ENCODE assay signal across 16 cellular contexts in the genomic region with DNA sequence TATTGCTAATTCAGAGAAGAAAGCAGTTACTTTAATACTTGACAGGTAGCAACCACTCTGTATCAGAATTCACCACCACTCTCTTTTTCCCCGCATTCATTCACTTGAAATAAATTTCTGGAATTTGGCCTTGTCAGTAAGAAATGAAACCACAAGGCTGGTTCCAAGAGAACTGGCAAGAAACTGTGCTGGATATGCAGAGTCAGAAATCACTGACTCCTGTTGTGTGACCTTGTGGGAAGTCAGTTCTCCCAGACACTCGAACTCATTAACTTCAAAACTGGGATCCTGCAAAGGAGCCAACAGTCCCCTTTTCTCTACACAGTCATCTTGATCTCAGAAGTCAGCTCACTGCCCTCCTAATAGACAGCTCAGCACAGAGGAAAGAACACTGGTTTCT.
DNase-seq lines count a peak whose midpoint lies in the region; ATAC-seq, FAIRE-seq and TF ChIP-seq lines count a peak whose summit lies in the region.
"Had no signal": no experiment of that assay in that cellular context is flagged by ENCODE, and none has a peak within 500 bp of the region (broad histone marks: within the 10 kb centered on the region; RNA-seq: fewer than 3 reads in every experiment).

No MANE protein-coding gene starts in this region.

- no peaks in the 10 kb centered on the region for H3K4me1 ChIP-seq in small intestine (ENCODE audit: control insufficient read depth in 2 of 2, insufficient read depth in 1 of 2, low read depth in 1 of 2, low read length in 1 of 2)
- H3K4me1 ChIP-seq: SJSA1 had no signal

- H3K4me3 ChIP-seq in choroid plexus epithelial cell (ENCODE audit: low read depth, low read length): no peak overlapping the region
- no peak overlapping the region for H3K4me3 ChIP-seq in small intestine (ENCODE audit: low read depth in 1 of 2, low read length in 2 of 2)
- H3K4me3 ChIP-seq: GM23248, SJSA1 had no signal

- intact Hi-C loops in left cardiac atrium (cut with DNase I): no loop called here

- TF ChIP-seq CTCF in choroid plexus epithelial cell (conservative IDR thresholded peaks at IDR 0.05; ENCODE audit: low read depth, low read length) (no peak), neural crest cell (conservative IDR thresholded peaks at IDR 0.05) (no peak)

- H3K9me3 ChIP-seq in small intestine (ENCODE audit: control insufficient read depth, low read depth): no peaks in the 10 kb centered on the region
- H3K9me3 ChIP-seq: SJSA1 had no signal

- no peaks in the 10 kb centered on the region for H3K27me3 ChIP-seq in small intestine (ENCODE audit: control insufficient read depth in 2 of 2, insufficient read depth in 2 of 2, low read length in 2 of 2)
- H3K27me3 ChIP-seq: SJSA1 had no signal

- H3K27ac ChIP-seq in small intestine (ENCODE audit: low read depth in 1 of 2, low read length in 1 of 2): no peak overlapping the region
- H3K27ac ChIP-seq: GM23248, SJSA1 had no signal

- H3K4me3 Mint-ChIP-seq in neural crest cell: no peak overlapping the region

- peak; percentile 80 for DNase-seq in RCC 7860 (ENCODE audit: low spot score)
- peak; percentile 72 for DNase-seq in choroid plexus epithelial cell (ENCODE audit: low read depth)
- DNase-seq in neural crest cell (ENCODE audit: low read depth, low spot score): no peak
- DNase-seq in left cardiac atrium: no peak
- DNase-seq in KBM-7: no peak
- no peak for DNase-seq in NCI-H1417 (lab: John Stamatoyannopoulos, UW)
- no peak for DNase-seq in small intestine
- DNase-seq: AML-193, COR-L47, GM23248, KG1, NCI-H1048, NCI-H2081 treated with DMSO at 0.1 percent for 48 hours, NCI-H510A, NCI-H774 had no signal

- H3K4me1 Mint-ChIP-seq in neural crest cell: peaks cover 21% of the 10 kb centered on the region

- 61 to 76% (median 70%) methylated on average over 2 of the region's 2 CpGs for WGBS in small intestine, 3 donors

- peak overlapping the region; percentile 45 for H3K27ac Mint-ChIP-seq in neural crest cell (ENCODE audit: unreplicated experiment)

- in situ Hi-C loops in KBM-7 (cut with MboI; ENCODE audit: low pct_unique_long_range_greater_than_20kb, low sequenced_read_pairs): no loop called here

- peaks cover 2% of the 10 kb centered on the region for H3K36me3 Mint-ChIP-seq in neural crest cell (ENCODE audit: low read depth)

- FAIRE-seq in RCC 7860 (lab: Jason Lieb, UNC) (peak; percentile 96), small intestine (lab: Jason Lieb, UNC) (no peak)

- no peaks in the 10 kb centered on the region for H3K36me3 ChIP-seq in small intestine (ENCODE audit: control insufficient read depth in 2 of 2, insufficient read depth in 2 of 2, low read length in 2 of 2)
- H3K36me3 ChIP-seq: SJSA1 had no signal

- ATAC-seq in left cardiac atrium: no peak

- no peaks in the 10 kb centered on the region for H3K27me3 Mint-ChIP-seq in neural crest cell (ENCODE audit: low read depth)

- H3K9me3 Mint-ChIP-seq in neural crest cell: peaks cover 7% of the 10 kb centered on the region

Comparison
In these comparisons a context has a peak if more than half of its experiments do, and no peak if none do; other contexts are left out.
1. DNase-seq: peak in RCC 7860 (single experiment) and choroid plexus epithelial cell (single experiment); none in neural crest cell (single experiment), left cardiac atrium (single experiment), KBM-7 (single experiment), NCI-H1417 (0 of 3) and small intestine (single experiment).